20 cellular contexts compared by ENCODE assay signal in the genomic region with DNA sequence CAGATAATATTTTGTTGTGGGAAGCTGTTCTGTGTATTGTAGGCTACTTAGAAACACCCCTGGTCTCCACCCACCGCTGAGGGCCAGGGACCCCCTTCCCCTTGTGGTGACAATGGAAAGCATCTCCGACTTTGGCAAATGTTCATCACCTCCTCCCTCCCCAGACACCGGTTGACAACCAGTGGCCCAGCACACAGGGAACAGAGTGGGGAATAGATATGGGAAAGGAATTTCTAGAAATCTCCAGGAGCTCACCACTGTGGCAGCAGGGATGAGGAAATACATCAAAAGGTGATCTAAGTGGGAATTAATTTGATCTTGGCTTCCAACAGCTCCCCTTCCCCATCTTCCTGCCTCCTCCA.
A peak's percentile ranks its signal among the peaks of the same experiment; 100 is the strongest.
DNase-seq lines count a peak whose midpoint lies in the region; ATAC-seq, FAIRE-seq and TF ChIP-seq lines count a peak whose summit lies in the region.
"Had no signal": no experiment of that assay in that cellular context is flagged by ENCODE, and none has a peak within 500 bp of the region (broad histone marks: within the 10 kb centered on the region; RNA-seq: fewer than 3 reads in every experiment).

No MANE protein-coding gene starts in this region.

- TSS peak; percentile 41 for BruUV-seq in HepG2 (replicated peaks; lab: Mats Ljungman, UMichigan)
- no TSS peak for BruUV-seq in PC-9 (replicated peaks; lab: Mats Ljungman, UMichigan)

- CTCF ChIA-PET in HepG2 (lab: Yijun Ruan, JAX; ENCODE audit: low intra/inter-chr PET ratio, low total read pairs) = no interaction called here
- CTCF ChIA-PET in PC-9 (lab: Charles Lee) = no interaction called here

- H3K27me3 Mint-ChIP-seq in neural progenitor cell (ENCODE audit: insufficient read depth, low read depth) = peaks cover 2% of the 10 kb centered on the region
- H3K27me3 Mint-ChIP-seq in natural killer cell (ENCODE audit: low read depth in 2 of 2) = peaks cover 5 to 7% of the 10 kb centered on the region in 2 donors

- H3K36me3 Mint-ChIP-seq in neural progenitor cell (no peaks in the 10 kb centered on the region), natural killer cell (no peaks in the 10 kb centered on the region)
- H3K36me3 Mint-ChIP-seq: CD4-positive, alpha-beta memory T cell had no signal

- no peaks in the 10 kb centered on the region for H3K9me2 ChIP-seq in PC-9 (ENCODE audit: insufficient read depth)

- in situ Hi-C loops in HepG2 (cut with HindIII; ENCODE audit: extremely low pct_ligation_motif_present, low pct_unique_long_range_greater_than_20kb) = loop anchor here (5.0 kb wide), 2 partner anchors 213 to 258 kb away; a partner anchor contains a TSS

- H3K4me3 Mint-ChIP-seq in neural progenitor cell = peak overlapping the region; percentile 37
- H3K4me3 Mint-ChIP-seq in natural killer cell = no peak overlapping the region
- H3K4me3 Mint-ChIP-seq: CD4-positive, alpha-beta memory T cell had no signal

- no peak overlapping the region for H3K27ac Mint-ChIP-seq in neural progenitor cell
- H3K27ac Mint-ChIP-seq in natural killer cell = no peak overlapping the region
- H3K27ac Mint-ChIP-seq: CD4-positive, alpha-beta memory T cell had no signal

- WGBS in HepG2 (ENCODE audit: low lambda C conversion rate) = 9% methylated on average over 3 of the region's 3 CpGs
- WGBS in right lobe of liver (ENCODE audit: insufficient coverage, low coverage, low lambda C conversion rate, missing lambda C conversion rate) = 20% methylated on average over 1 of the region's 3 CpGs

- H3K9me3 Mint-ChIP-seq in neural progenitor cell (peaks cover 4% of the 10 kb centered on the region), natural killer cell (no peaks in the 10 kb centered on the region)

- H2AFZ ChIP-seq in HepG2 (ENCODE audit: low read length) = no peak overlapping the region
- H2AFZ ChIP-seq in PC-9 = no peak overlapping the region
- no peak overlapping the region for H2AFZ ChIP-seq in neural progenitor cell (replicated peaks)
- H2AFZ ChIP-seq: GM23248 had no signal

- no peak for TF ChIP-seq RAD21 in HepG2 (CRISPR knock-in tag; IDR thresholded peaks at IDR 0.05)

- H4K20me1 ChIP-seq in HepG2 (ENCODE audit: insufficient read depth, low read length) = no peaks in the 10 kb centered on the region
- H4K20me1 ChIP-seq in PC-9 (ENCODE audit: insufficient read depth) = no peaks in the 10 kb centered on the region
- no peaks in the 10 kb centered on the region for H4K20me1 ChIP-seq in neural progenitor cell (ENCODE audit: low read depth)

- H3K27me3 ChIP-seq in HepG2 (ENCODE audit: control insufficient read depth in 1 of 2, insufficient read depth in 2 of 2, low read length in 2 of 2) (no peaks in the 10 kb centered on the region), right lobe of liver (no peaks in the 10 kb centered on the region), PC-9 (ENCODE audit: insufficient read depth, low read depth) (no peaks in the 10 kb centered on the region), neural progenitor cell (no peaks in the 10 kb centered on the region)

- TF ChIP-seq POLR2A in HepG2 (IDR thresholded peaks at IDR 0.05; ENCODE audit: insufficient read depth in 1 of 2, low read depth in 2 of 2, low read length in 2 of 2) = no peak
- TF ChIP-seq POLR2A in right lobe of liver (IDR thresholded peaks at IDR 0.05) = no peak

- H3K27ac ChIP-seq in HepG2 (ENCODE audit: extremely low read length, insufficient read depth, low read length) (peak overlapping the region; percentile 92), right lobe of liver (no peak overlapping the region), PC-9 (no peak overlapping the region), neural progenitor cell (no peak overlapping the region)
- H3K27ac ChIP-seq: GM23248 had no signal

- H3K4me1 ChIP-seq in HepG2 (ENCODE audit: insufficient read depth, low read length) (peaks cover 55% of the 10 kb centered on the region), right lobe of liver (no peaks in the 10 kb centered on the region), PC-9 (replicated peaks; ENCODE audit: insufficient read depth) (peaks cover 14% of the 10 kb centered on the region), neural progenitor cell (no peaks in the 10 kb centered on the region)

- intact Hi-C loops in HepG2 (cut with micrococcal nuclease; ENCODE audit: unreplicated experiment) = loop anchor here (1.0 to 5.0 kb wide), 7 partner anchors 20 to 273 kb away; no protein-coding TSS in a partner anchor
- intact Hi-C loops in right lobe of liver (cut with DNase I) = no loop called here
- intact Hi-C loops in PC-9 (cut with micrococcal nuclease; ENCODE audit: unreplicated experiment) = no loop called here
- intact Hi-C loops in natural killer cell (cut with micrococcal nuclease) = no loop called here

- H3K4me3 ChIP-seq in HepG2 (replicated peaks in 1 of 3; ENCODE audit: insufficient read depth in 1 of 3, low read depth in 2 of 3, low read length in 3 of 3) (peak overlapping the region in 1 of 3 experiments; percentile 70; a peak in 2 of 6 replicates), right lobe of liver (no peak overlapping the region), PC-9 (no peak overlapping the region), neural progenitor cell (no peak overlapping the region)
- H3K4me3 ChIP-seq: GM12878, GM23248 had no signal

- H3K4me2 ChIP-seq in HepG2 (ENCODE audit: low read depth, low read length) (peak overlapping the region; percentile 92), PC-9 (peak overlapping the region; percentile 39; the same call in 1 of the 2 replicates), neural progenitor cell (no peak overlapping the region)

- DNase-seq in HepG2 (ENCODE audit: low spot score) (no peak), right lobe of liver (no peak), PC-9 (no peak), neural progenitor cell (ENCODE audit: low spot score) (no peak), natural killer cell (no peak), COLO668 (lab: John Stamatoyannopoulos, UW; ENCODE audit: unreplicated experiment) (no peak)
- DNase-seq: C1 segment of cervical spinal cord; CD4-positive, alpha-beta memory T cell; DMS 273 treated with DMSO at 0.1 percent for 48 hours; DMS79; EL; GDM1; GM23248; H7; HCEC 1CT had no signal

- no peaks in the 10 kb centered on the region for H3F3A ChIP-seq in PC-9 (ENCODE audit: insufficient read depth, low read depth)
- H3F3A ChIP-seq in neural progenitor cell (ENCODE audit: low read depth) = no peaks in the 10 kb centered on the region

- no peaks in the 10 kb centered on the region for H3K9me3 ChIP-seq in HepG2 (ENCODE audit: low read length)
- no peaks in the 10 kb centered on the region for H3K9me3 ChIP-seq in right lobe of liver
- H3K9me3 ChIP-seq in PC-9 (ENCODE audit: insufficient read depth, low read depth) = no peaks in the 10 kb centered on the region
- H3K9me3 ChIP-seq in neural progenitor cell (ENCODE audit: low read depth) = no peaks in the 10 kb centered on the region
- H3K9me3 ChIP-seq: Caco-2 had no signal

- FAIRE-seq in HepG2 (lab: Jason Lieb, UNC) = no peak
- FAIRE-seq: D721Med, GM12878, GM19239, H1 had no signal

- H3K36me3 ChIP-seq in HepG2 (replicated peaks in 1 of 2; ENCODE audit: control insufficient read depth in 1 of 2, insufficient read depth in 2 of 2, low read length in 2 of 2) = no peaks in the 10 kb centered on the region
- no peaks in the 10 kb centered on the region for H3K36me3 ChIP-seq in right lobe of liver
- H3K36me3 ChIP-seq in PC-9 (ENCODE audit: low read depth) = no peaks in the 10 kb centered on the region
- H3K36me3 ChIP-seq in neural progenitor cell = no peaks in the 10 kb centered on the region

- H3K9ac ChIP-seq in HepG2 (ENCODE audit: insufficient read depth, low read depth, low read length) (peak overlapping the region; percentile 54), neural progenitor cell (no peak overlapping the region)
- H3K9ac ChIP-seq: GM23248 had no signal

- TF ChIP-seq EP300 in HepG2 (IDR thresholded peaks at IDR 0.05; ENCODE audit: low read depth in 2 of 2, low read length in 2 of 2) (no peak), HepG2 (CRISPR knock-in tag; IDR thresholded peaks at IDR 0.05; ENCODE audit: borderline replicate concordance) (no peak)

- POLR2A ChIA-PET in HepG2 (lab: Yijun Ruan, JAX) (interaction anchor here (0.5 to 4.4 kb wide), 41 partner anchors 8 to 286 kb away, joined by 3 to 150 read pairs (median 5); a partner anchor contains a TSS), PC-9 (lab: Charles Lee; ENCODE audit: unreplicated experiment) (no interaction called here)

- ATAC-seq in HepG2 (peak; percentile 15), right lobe of liver (no peak), natural killer cell (no peak)
- ATAC-seq: GM12878 had no signal

- H3K4me1 Mint-ChIP-seq in neural progenitor cell (peaks cover 8% of the 10 kb centered on the region), natural killer cell (no peaks in the 10 kb centered on the region)
- H3K4me1 Mint-ChIP-seq: CD4-positive, alpha-beta memory T cell had no signal

- TF ChIP-seq CTCF in HepG2 (CRISPR knock-in tag; IDR thresholded peaks at IDR 0.05) = no peak
- no peak for TF ChIP-seq CTCF in right lobe of liver (IDR thresholded peaks at IDR 0.05)
- no peak for TF ChIP-seq CTCF in PC-9 (conservative IDR thresholded peaks at IDR 0.05)
- TF ChIP-seq CTCF in neural progenitor cell (IDR thresholded peaks at IDR 0.05) = no peak
- TF ChIP-seq CTCF in natural killer cell (IDR thresholded peaks at IDR 0.05) = no peak

- no peaks in the 10 kb centered on the region for H3K79me2 ChIP-seq in HepG2 (ENCODE audit: insufficient read depth, low read length)
- no peaks in the 10 kb centered on the region for H3K79me2 ChIP-seq in PC-9 (ENCODE audit: low read depth)
- no peaks in the 10 kb centered on the region for H3K79me2 ChIP-seq in neural progenitor cell (ENCODE audit: low read depth)

TF ChIP-seq in HepG2, 621 proteins besides CTCF, POLR2A, EP300 and RAD21 (continues in another document):
- TF ChIP-seq CHD4 (IDR thresholded peaks at IDR 0.05; ENCODE audit: borderline replicate concordance, low read length) (0 out of 2 replicates have a peak, but pooled peaks have one; percentile 13), JDP2 (CRISPR knock-in tag; IDR thresholded peaks at IDR 0.05; ENCODE audit: borderline replicate concordance) (0 out of 2 replicates have a peak, but pooled peaks have one; percentile 2), NR2F6 (IDR thresholded peaks at IDR 0.05) (no peak), NR2F6 (CRISPR knock-in tag; IDR thresholded peaks at IDR 0.05) (no peak), PCBP1 (IDR thresholded peaks at IDR 0.05; ENCODE audit: borderline replicate concordance, low read depth, low read length) (no peak), ZNF720 (CRISPR knock-in tag; IDR thresholded peaks at IDR 0.05) (peak; percentile 21; the same call in 1 of the 2 replicates), TCF7L2 (IDR thresholded peaks at IDR 0.05; ENCODE audit: low read depth, low read length) (no peak), PCBP2 (optimal IDR thresholded peaks at IDR 0.05; ENCODE audit: low read depth, low read length, poor library complexity, severe bottlenecking) (peak; percentile 14), SMYD3 (CRISPR knock-in tag; IDR thresholded peaks at IDR 0.05) (peak; percentile 25; the same call in 1 of the 2 replicates)
